Comparison of ENCODE assay signal across 22 cellular contexts in genomic region chr12:107635139-107635538, GRCh38. TPM values are rescaled to one million over a fixed set of nuclear protein-coding genes. Genes with fewer than 3 reads are reported as not detected.
DNase-seq lines count a peak whose midpoint lies in the region; ATAC-seq and TF ChIP-seq lines count a peak whose summit lies in the region.
"Had no signal": no experiment of that assay in that cellular context is flagged by ENCODE, and none has a peak within 500 bp of the region (broad histone marks: within the 10 kb centered on the region; RNA-seq: fewer than 3 reads in every experiment).

No MANE protein-coding gene starts in this region.

- H3F3A ChIP-seq in neural progenitor cell (ENCODE audit: low read depth) = peaks cover 4% of the 10 kb centered on the region
- no peaks in the 10 kb centered on the region for H3F3A ChIP-seq in MM.1S (ENCODE audit: insufficient read depth, low read length)

- peaks cover 22% of the 10 kb centered on the region for H3K9me3 Mint-ChIP-seq in WTC11
- H3K9me3 Mint-ChIP-seq in neural progenitor cell = peaks cover 10% of the 10 kb centered on the region
- H3K9me3 Mint-ChIP-seq in activated CD4-positive, alpha-beta memory T cell treated with anti-CD3 and anti-CD28 coated beads, Interleukin-2, amount 10 ng/mL, durations not matched to agents 7 days and 5 days = no peaks in the 10 kb centered on the region
- H3K9me3 Mint-ChIP-seq in immature natural killer cell = no peaks in the 10 kb centered on the region
- H3K9me3 Mint-ChIP-seq: activated T-helper 2 cell treated with anti-CD3 and anti-CD28 coated beads, Interferon-gamma antibody, Interleukin-2, Interleukin-4, amounts not matched to agents 10 μg/mL and 5 μg/mL and 100 μg/mL, durations not matched to agents 14 hours and 24 hours and 36 hours had no signal

- H3K4me1 Mint-ChIP-seq in WTC11 = peaks cover 53% of the 10 kb centered on the region
- H3K4me1 Mint-ChIP-seq in neural progenitor cell = peaks cover 12% of the 10 kb centered on the region
- H3K4me1 Mint-ChIP-seq in activated CD4-positive, alpha-beta memory T cell treated with anti-CD3 and anti-CD28 coated beads, Interleukin-2, amount 10 ng/mL, durations not matched to agents 7 days and 5 days = no peaks in the 10 kb centered on the region
- no peaks in the 10 kb centered on the region for H3K4me1 Mint-ChIP-seq in immature natural killer cell

- no peak overlapping the region for H3K27ac ChIP-seq in neural progenitor cell
- no peak overlapping the region for H3K27ac ChIP-seq in MM.1S (ENCODE audit: low read length)
- H3K27ac ChIP-seq: heart right ventricle, HL-60, suprapubic skin had no signal

- peak; percentile 24 for DNase-seq in GM12865 (ENCODE audit: low read depth)
- peak; percentile 57 for DNase-seq in WTC11 (ENCODE audit: low spot score)
- peak; percentile 27 for DNase-seq in fibroblast of the aortic adventitia (ENCODE audit: low read depth)
- peak; percentile 25 for DNase-seq in neural progenitor cell (ENCODE audit: low spot score)
- DNase-seq in MM.1S = no peak
- DNase-seq in activated CD4-positive, alpha-beta memory T cell treated with anti-CD3 and anti-CD28 coated beads, Interleukin-2, amount 10 ng/mL, durations not matched to agents 7 days and 5 days = no peak
- no peak for DNase-seq in NCI-H1048 (lab: John Stamatoyannopoulos, UW)
- DNase-seq in immature natural killer cell = no peak
- DNase-seq: ACHN; activated CD4-positive, alpha-beta T cell treated with anti-CD3 and anti-CD28 coated beads for 1 hour; central memory CD4-positive, alpha-beta T cell; effector CD8-positive, alpha-beta T cell; heart right ventricle; HFFc6; MV-4-11; NCI-H2029 treated with DMSO at 0.1 percent for 48 hours; NCI-H510A; retina had no signal

- H3K27me3 ChIP-seq in neural progenitor cell (no peaks in the 10 kb centered on the region), MM.1S (replicated peaks; ENCODE audit: insufficient read depth, low read length) (no peaks in the 10 kb centered on the region)
- H3K27me3 ChIP-seq: suprapubic skin had no signal

- POLR2A ChIA-PET in WTC11 (lab: Charles Lee) = interaction anchor here (0.8 to 1.6 kb wide), 5 partner anchors 10 to 209 kb away, joined by 3 to 10 read pairs (median 3); no protein-coding TSS in a partner anchor
- POLR2A ChIA-PET in activated CD4-positive, alpha-beta memory T cell treated with anti-CD3 and anti-CD28 coated beads, Interleukin-2, amount 10 ng/mL, durations not matched to agents 7 days and 5 days (lab: Charles Lee) = no interaction called here

- H3K9me3 ChIP-seq in neural progenitor cell (ENCODE audit: low read depth) = no peaks in the 10 kb centered on the region
- H3K9me3 ChIP-seq in MM.1S (replicated peaks; ENCODE audit: insufficient read depth, low read length) = no peaks in the 10 kb centered on the region
- H3K9me3 ChIP-seq: suprapubic skin had no signal

- peaks cover 4% of the 10 kb centered on the region; the same call in 1 of the 2 replicates for H3K27me3 Mint-ChIP-seq in WTC11 (ENCODE audit: low read depth)
- no peaks in the 10 kb centered on the region for H3K27me3 Mint-ChIP-seq in neural progenitor cell (ENCODE audit: insufficient read depth, low read depth)
- no peaks in the 10 kb centered on the region for H3K27me3 Mint-ChIP-seq in activated CD4-positive, alpha-beta memory T cell treated with anti-CD3 and anti-CD28 coated beads, Interleukin-2, amount 10 ng/mL, durations not matched to agents 7 days and 5 days
- H3K27me3 Mint-ChIP-seq in immature natural killer cell (ENCODE audit: low read depth in 3 of 3) = peaks cover 0 to 4% (median 0%) of the 10 kb centered on the region in 3 donors

- H3K27ac Mint-ChIP-seq in WTC11 = peak overlapping the region; percentile 99
- peak overlapping the region; percentile 16 for H3K27ac Mint-ChIP-seq in neural progenitor cell
- no peak overlapping the region for H3K27ac Mint-ChIP-seq in activated CD4-positive, alpha-beta memory T cell treated with anti-CD3 and anti-CD28 coated beads, Interleukin-2, amount 10 ng/mL, durations not matched to agents 7 days and 5 days
- H3K27ac Mint-ChIP-seq in immature natural killer cell = no peak overlapping the region
- H3K27ac Mint-ChIP-seq: activated T-helper 2 cell treated with anti-CD3 and anti-CD28 coated beads, Interferon-gamma antibody, Interleukin-2, Interleukin-4, amounts not matched to agents 10 μg/mL and 5 μg/mL and 100 μg/mL, durations not matched to agents 14 hours and 24 hours and 36 hours; HFFc6 had no signal

- H3K4me3 Mint-ChIP-seq in WTC11 (peak overlapping the region; percentile 49), neural progenitor cell (no peak overlapping the region), immature natural killer cell (no peak overlapping the region)
- H3K4me3 Mint-ChIP-seq in activated CD4-positive, alpha-beta memory T cell treated with anti-CD3 and anti-CD28 coated beads, Interleukin-2, amount 10 ng/mL, durations not matched to agents 7 days and 5 days = no peak overlapping the region
- H3K4me3 Mint-ChIP-seq: HFFc6 had no signal

- H3K4me1 ChIP-seq in neural progenitor cell (peaks cover 3% of the 10 kb centered on the region), MM.1S (ENCODE audit: low read length) (no peaks in the 10 kb centered on the region)
- H3K4me1 ChIP-seq: heart right ventricle, suprapubic skin had no signal

- H3K9me2 ChIP-seq in MM.1S (replicated peaks; ENCODE audit: insufficient read depth, low read length) = no peaks in the 10 kb centered on the region

- H4K20me1 ChIP-seq in neural progenitor cell (ENCODE audit: low read depth) (no peaks in the 10 kb centered on the region), MM.1S (ENCODE audit: insufficient read depth, low read length) (no peaks in the 10 kb centered on the region)

- H3K79me2 ChIP-seq in neural progenitor cell (ENCODE audit: low read depth) (no peaks in the 10 kb centered on the region), MM.1S (ENCODE audit: low read length) (no peaks in the 10 kb centered on the region)

- CTCF ChIA-PET in WTC11 (lab: Charles Lee) = interaction anchor here (0.8 to 2.5 kb wide), 7 partner anchors 10 to 112 kb away, joined by 3 to 23 read pairs (median 8); no protein-coding TSS in a partner anchor
- CTCF ChIA-PET in activated CD4-positive, alpha-beta memory T cell treated with anti-CD3 and anti-CD28 coated beads, Interleukin-2, amount 10 ng/mL, durations not matched to agents 7 days and 5 days (lab: Charles Lee) = no interaction called here

- TF ChIP-seq CTCF in GM12865 (IDR thresholded peaks at IDR 0.05; ENCODE audit: insufficient read depth, low read depth, low read length, missing control alignments) = no peak
- no peak for TF ChIP-seq CTCF in WTC11 (IDR thresholded peaks at IDR 0.05)
- no peak for TF ChIP-seq CTCF in fibroblast of the aortic adventitia (IDR thresholded peaks at IDR 0.05; ENCODE audit: insufficient read depth, low read length)
- TF ChIP-seq CTCF in neural progenitor cell (IDR thresholded peaks at IDR 0.05) = no peak
- TF ChIP-seq CTCF in MM.1S (IDR thresholded peaks at IDR 0.05; ENCODE audit: low read length) = no peak

- peak overlapping the region; percentile 17 for H3K4me2 ChIP-seq in neural progenitor cell
- H3K4me2 ChIP-seq in MM.1S (ENCODE audit: low read depth, low read length) = no peak overlapping the region

- H2AFZ ChIP-seq in neural progenitor cell (replicated peaks) (no peak overlapping the region), MM.1S (ENCODE audit: low read length) (no peak overlapping the region)

- H3K36me3 ChIP-seq in neural progenitor cell (no peaks in the 10 kb centered on the region), MM.1S (replicated peaks; ENCODE audit: insufficient read depth, low read length) (no peaks in the 10 kb centered on the region)
- H3K36me3 ChIP-seq: heart right ventricle had no signal

- H3K36me3 Mint-ChIP-seq in WTC11 = peaks cover 18% of the 10 kb centered on the region
- peaks cover 3% of the 10 kb centered on the region for H3K36me3 Mint-ChIP-seq in neural progenitor cell
- no peaks in the 10 kb centered on the region for H3K36me3 Mint-ChIP-seq in activated CD4-positive, alpha-beta memory T cell treated with anti-CD3 and anti-CD28 coated beads, Interleukin-2, amount 10 ng/mL, durations not matched to agents 7 days and 5 days (ENCODE audit: low read depth)
- no peaks in the 10 kb centered on the region for H3K36me3 Mint-ChIP-seq in immature natural killer cell

- peak; percentile 90 for ATAC-seq in WTC11
- ATAC-seq: heart right ventricle, left lobe of liver had no signal

- H3K9ac ChIP-seq in neural progenitor cell (no peak overlapping the region), MM.1S (ENCODE audit: low read length) (no peak overlapping the region)

- H3K4me3 ChIP-seq in GM12865 (ENCODE audit: low read depth, low read length) (no peak overlapping the region), fibroblast of the aortic adventitia (ENCODE audit: low read depth, low read length) (no peak overlapping the region), neural progenitor cell (no peak overlapping the region), MM.1S (ENCODE audit: low read length) (no peak overlapping the region)
- H3K4me3 ChIP-seq: heart right ventricle, suprapubic skin had no signal

TF ChIP-seq in WTC11, 78 proteins besides CTCF, POLR2A, EP300 and RAD21 (continues in another document):
- TF ChIP-seq ZSCAN18 (CRISPR knock-in tag; IDR thresholded peaks at IDR 0.05) (no peak), CREM (CRISPR knock-in tag; IDR thresholded peaks at IDR 0.05) (no peak), ETV6 (CRISPR knock-in tag; IDR thresholded peaks at IDR 0.05) (peak; percentile 13; the same call in 1 of the 2 replicates)

RNA-seq across cellular contexts. Expression of gene PWP1, which starts 50.5 kb away (rescaled TPM):
- total RNA-seq in WTC11 (2021) = 42.1 to 54.2 TPM (median 46.2 TPM) in 3 replicates
- total RNA-seq in fibroblast of the aortic adventitia (ENCODE audit: low replicate concordance) = 72.0 and 142 TPM in 2 replicates
- total RNA-seq in neural progenitor cell (ENCODE audit: low replicate concordance) = 52.0 and 63.0 TPM in 2 replicates
- 10 to 100 TPM; 31.9 to 34.5 TPM for total RNA-seq in activated CD4-positive, alpha-beta memory T cell treated with anti-CD3 and anti-CD28 coated beads, Interleukin-2, amount 10 ng/mL, durations not matched to agents 7 days and 5 days
- polyA plus RNA-seq in immature natural killer cell = 10 to 100 TPM; 65.3 to 90.6 (median 70.0) TPM

Comparison
In these comparisons a context has a peak if more than half of its experiments do, and no peak if none do; other contexts are left out.
1. DNase-seq: peak in GM12865 (single experiment), WTC11 (single experiment), fibroblast of the aortic adventitia (single experiment) and neural progenitor cell (single experiment); none in MM.1S (single experiment), activated CD4-positive, alpha-beta memory T cell treated with anti-CD3 and anti-CD28 coated beads, Interleukin-2, amount 10 ng/mL, durations not matched to agents 7 days and 5 days (single experiment), NCI-H1048 (single experiment) and immature natural killer cell (0 of 3).
2. H3K27ac Mint-ChIP-seq: peak in WTC11 (single experiment) and neural progenitor cell (single experiment); none in activated CD4-positive, alpha-beta memory T cell treated with anti-CD3 and anti-CD28 coated beads, Interleukin-2, amount 10 ng/mL, durations not matched to agents 7 days and 5 days (single experiment) and immature natural killer cell (0 of 6).